Comparison of ENCODE assay signal across 8 cellular contexts in genomic region chr19:7629347-7630054, GRCh38. TPM values are rescaled to one million over a fixed set of nuclear protein-coding genes. Genes with fewer than 3 reads are reported as not detected.
DNase-seq lines count a peak whose midpoint lies in the region; ATAC-seq and TF ChIP-seq lines count a peak whose summit lies in the region.

TSS of gene PET100 (plus strand) at chr19:7629793. CDS start at chr19:7629834, 41 bp downstream.
TSS of gene XAB2 (minus strand) at chr19:7629545. CDS start at chr19:7629527, 18 bp downstream.

- ATAC-seq in GM18909 (IDR thresholded peaks at IDR 0.05; ENCODE audit: poor library complexity, unreplicated experiment) (peak; percentile 94), HG03196 (IDR thresholded peaks at IDR 0.05; ENCODE audit: unreplicated experiment) (peak; percentile 88)

- POLR2A ChIA-PET in AG04450 (lab: Yijun Ruan, JAX) = interaction anchor here (0.6 to 1.0 kb wide), 7 partner anchors 9 to 560 kb away, joined by 3 to 7 read pairs (median 3); partner anchors contain the start of genes TRAPPC5 and ZNF557

- DNase-seq in AG04450 (ENCODE audit: low read depth, low spot score) (peak; percentile 97), NCI-H345 treated with DMSO at 0.1 percent for 48 hours (lab: John Stamatoyannopoulos, UW; ENCODE audit: unreplicated experiment) (peak; percentile 98), immature natural killer cell (peak; percentile 95 to 97 (median 97)), smooth muscle cell of the brain vasculature (ENCODE audit: low read depth, low spot score) (peak; percentile 96)
- DNase-seq in activated CD4-positive, CD25-positive, alpha-beta regulatory T cell (lab: John Stamatoyannopoulos, UW) = peak; percentile 85 to 91 (median 87)
- peak; percentile 96 for DNase-seq in central memory CD4-positive, alpha-beta T cell

- no peaks in the 10 kb centered on the region for H3K27me3 ChIP-seq in AG04450 (ENCODE audit: control insufficient read depth, insufficient read depth, low read length)

- H3K4me1 Mint-ChIP-seq in immature natural killer cell = peaks cover 36 to 45% of the 10 kb centered on the region in 2 donors

- no peak for TF ChIP-seq CTCF in AG04450 (IDR thresholded peaks at IDR 0.05; ENCODE audit: low read depth, low read length)

- peak within 1 kb of the TSS; percentile 70 for H3K27ac ChIP-seq in AG04450 (ENCODE audit: low read depth, low read length)

- H3K4me3 Mint-ChIP-seq in immature natural killer cell = peak within 1 kb of the TSS; percentile 90 to 100 (median 94)

- CTCF ChIA-PET in AG04450 (lab: Charles Lee) = interaction anchor here (1.0 to 2.5 kb wide), 6 partner anchors 22 to 952 kb away, joined by 3 to 19 read pairs (median 6); partner anchors contain the start of gene TRAPPC5

- no peaks in the 10 kb centered on the region; the same call in 1 of the 2 replicates for H3K9me3 ChIP-seq in AG04450 (ENCODE audit: control insufficient read depth, insufficient read depth, low read length)

- H3K4me3 ChIP-seq in AG04450 (ENCODE audit: low read depth, low read length) = peak within 1 kb of the TSS; percentile 97

- H3K9me3 Mint-ChIP-seq in immature natural killer cell = no peaks in the 10 kb centered on the region

- peaks cover 0 to 7% (median 6%) of the 10 kb centered on the region in 3 donors for H3K36me3 Mint-ChIP-seq in immature natural killer cell

- H3K27ac Mint-ChIP-seq in immature natural killer cell = peak within 1 kb of the TSS; percentile 98 to 100 (median 99)

- H3K27me3 Mint-ChIP-seq in immature natural killer cell (ENCODE audit: low read depth in 3 of 3) = peaks cover 9 to 16% (median 11%) of the 10 kb centered on the region in 3 donors

RNA-seq across cellular contexts. Expression of gene PET100, which starts in this region (rescaled TPM):
- polyA plus RNA-seq in AG04450 (2011; rRNA removed) (39.7 and 46.7 TPM in 2 replicates), immature natural killer cell (100 to 1,000 TPM; 107 to 376 (median 255) TPM)
- 4.9 and 12.1 TPM in 2 replicates for polyA minus RNA-seq in AG04450 (2011; rRNA and poly(A)+ RNA removed)

RNA-seq across cellular contexts. Expression of gene XAB2, which starts in this region (rescaled TPM):
- polyA plus RNA-seq in AG04450 (2011; rRNA removed) = 16.3 and 21.8 TPM in 2 replicates
- polyA minus RNA-seq in AG04450 (2011; rRNA and poly(A)+ RNA removed) = 37.0 and 46.7 TPM in 2 replicates
- polyA plus RNA-seq in immature natural killer cell = 10 to 100 TPM in 2 of 3 donors, 1 to 10 TPM in 1; 5.5 to 13.3 (median 12.4) TPM

Comparison
In these comparisons a context has a peak if more than half of its experiments do, and no peak if none do; other contexts are left out.
1. Peak in every context shown above with its lines: DNase-seq, ATAC-seq, H3K4me3 ChIP-seq and H3K27ac ChIP-seq.